8 cellular contexts compared by ENCODE assay signal in the genomic region with DNA sequence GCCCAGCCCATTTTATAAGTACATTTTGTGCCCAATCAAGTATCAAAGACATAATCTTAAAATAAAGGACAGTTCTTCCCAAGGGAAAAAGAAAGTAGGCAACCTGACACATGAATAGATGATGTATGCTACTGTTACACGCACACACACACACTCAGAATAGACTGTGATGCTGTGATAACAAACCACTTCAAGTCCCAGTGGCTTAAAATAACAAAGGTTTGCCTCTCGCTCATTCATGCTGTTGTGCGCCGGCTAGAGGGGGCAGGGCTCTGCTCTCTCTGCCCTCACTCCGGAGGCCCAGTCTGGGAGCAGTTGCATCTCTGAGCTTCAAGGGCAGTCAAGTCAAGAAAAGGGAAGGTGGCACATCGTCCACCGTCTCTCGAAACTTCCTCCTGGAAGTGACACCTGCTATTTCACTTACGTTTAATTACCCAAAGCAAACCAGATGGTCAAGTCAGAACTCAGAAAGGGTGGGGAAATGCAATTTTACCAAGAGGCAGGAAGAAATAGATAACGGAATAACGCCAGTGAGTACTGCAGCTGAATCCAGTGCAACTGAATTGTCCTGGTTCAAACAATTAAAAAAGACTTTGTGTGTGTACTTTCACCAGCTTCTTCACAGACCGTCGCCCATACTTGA. TPM values are rescaled to one million over a fixed set of nuclear protein-coding genes. Genes with fewer than 3 reads are reported as not detected.
DNase-seq lines count a peak whose midpoint lies in the region; ATAC-seq and TF ChIP-seq lines count a peak whose summit lies in the region.

No MANE protein-coding gene starts in this region.

- H3K9me3 ChIP-seq in SU-DHL-6 (ENCODE audit: insufficient read depth, low read length) (no peaks in the 10 kb centered on the region), MG63 (no peaks in the 10 kb centered on the region)

- no peak overlapping the region for H2BK15ac ChIP-seq in mesendoderm (replicated peaks; ENCODE audit: low read depth)

- H3K36me3 Mint-ChIP-seq in IgD-negative memory B cell = no peaks in the 10 kb centered on the region
- no peaks in the 10 kb centered on the region for H3K36me3 Mint-ChIP-seq in type B pancreatic cell

- no peak overlapping the region for H2AK5ac ChIP-seq in mesendoderm (ENCODE audit: low read length)

- H3K4me3 ChIP-seq in SU-DHL-6 (ENCODE audit: insufficient read depth, low read length, poor library complexity, severe bottlenecking) = peak overlapping the region; percentile 51
- H3K4me3 ChIP-seq in MG63 = no peak overlapping the region
- no peak overlapping the region for H3K4me3 ChIP-seq in mesendoderm (ENCODE audit: low read length)

- H3K4me3 Mint-ChIP-seq in IgD-negative memory B cell = peak overlapping the region; percentile 46 to 67 (median 59)
- peak overlapping the region; percentile 70 for H3K4me3 Mint-ChIP-seq in type B pancreatic cell

- H4K20me1 ChIP-seq in SU-DHL-6 (ENCODE audit: low read depth, low read length) = no peaks in the 10 kb centered on the region

- DNase-seq in GM13977 (ENCODE audit: low spot score) (peak; percentile 61), hepatic stellate cell (ENCODE audit: low spot score) (peak; percentile 72), type B pancreatic cell (ENCODE audit: extremely low spot score, unreplicated experiment) (peak; percentile 54), MG63 (no peak), mesendoderm (no peak)

- in situ Hi-C loops in GM13977 (cut with MboI; ENCODE audit: low pct_unique_long_range_greater_than_20kb, low sequenced_read_pairs, unreplicated experiment) = no loop called here

- peak; percentile 83 for ATAC-seq in GM21529 (IDR thresholded peaks at IDR 0.05; ENCODE audit: unreplicated experiment)

- H3K79me1 ChIP-seq in mesendoderm (ENCODE audit: low read length) = no peaks in the 10 kb centered on the region

- TF ChIP-seq CTCF in GM13977 (IDR thresholded peaks at IDR 0.05; ENCODE audit: extremely low read depth, insufficient read depth, missing control alignments) (no peak), SU-DHL-6 (IDR thresholded peaks at IDR 0.05; ENCODE audit: insufficient read depth, low read length, poor library complexity, severe bottlenecking) (no peak), type B pancreatic cell (conservative IDR thresholded peaks at IDR 0.05) (no peak)

- no peak overlapping the region for H3K4ac ChIP-seq in mesendoderm (ENCODE audit: low read depth, low read length)

- H3K36me3 ChIP-seq in SU-DHL-6 (ENCODE audit: low read length) = no peaks in the 10 kb centered on the region
- H3K36me3 ChIP-seq in MG63 = peaks cover 26% of the 10 kb centered on the region
- H3K36me3 ChIP-seq in mesendoderm (ENCODE audit: control insufficient read depth, insufficient read depth, low read length) = no peaks in the 10 kb centered on the region

- no peak overlapping the region for H3K18ac ChIP-seq in mesendoderm (ENCODE audit: low read length)

- H3K79me2 ChIP-seq in SU-DHL-6 (ENCODE audit: insufficient read depth, low read length) = peaks cover 62% of the 10 kb centered on the region
- no peaks in the 10 kb centered on the region for H3K79me2 ChIP-seq in mesendoderm (ENCODE audit: control insufficient read depth, insufficient read depth, low read length)

- no peaks in the 10 kb centered on the region for H3K9me2 ChIP-seq in SU-DHL-6 (replicated peaks; ENCODE audit: insufficient read depth, low read length)

- H3K23ac ChIP-seq in mesendoderm (ENCODE audit: low read length) = no peak overlapping the region

- H4K5ac ChIP-seq in mesendoderm (ENCODE audit: low read length) = no peak overlapping the region

- H3K9ac ChIP-seq in SU-DHL-6 (ENCODE audit: low read length) (peak overlapping the region; percentile 62), mesendoderm (ENCODE audit: low read length) (no peak overlapping the region)

- no peak overlapping the region for H2AFZ ChIP-seq in SU-DHL-6 (ENCODE audit: low read depth, low read length, severe bottlenecking)

- no peaks in the 10 kb centered on the region for H3K27me3 Mint-ChIP-seq in IgD-negative memory B cell
- H3K27me3 Mint-ChIP-seq in type B pancreatic cell = no peaks in the 10 kb centered on the region

- H2BK120ac ChIP-seq in mesendoderm (ENCODE audit: low read depth, low read length) = no peak overlapping the region

- WGBS in mesendoderm (ENCODE audit: extremely low coverage, insufficient coverage, low lambda C conversion rate) = no CpG with 5 or more reads among the region's 13 CpGs

- H3K4me1 ChIP-seq in mesendoderm (ENCODE audit: control insufficient read depth, low read depth, low read length) = peaks cover 1% of the 10 kb centered on the region

- H3K27me3 ChIP-seq in SU-DHL-6 (ENCODE audit: low read length) (no peaks in the 10 kb centered on the region), MG63 (no peaks in the 10 kb centered on the region), mesendoderm (ENCODE audit: insufficient read depth, low read length, poor library complexity) (no peaks in the 10 kb centered on the region)

- H3K4me2 ChIP-seq in SU-DHL-6 (ENCODE audit: low read depth, low read length, poor library complexity, severe bottlenecking) (peak overlapping the region; percentile 92), mesendoderm (ENCODE audit: low read length) (no peak overlapping the region)

- H3K56ac ChIP-seq in mesendoderm (ENCODE audit: low read length) = no peak overlapping the region

- no peak overlapping the region for H4K8ac ChIP-seq in mesendoderm (ENCODE audit: low read depth, low read length)

- no peaks in the 10 kb centered on the region for H3K9me3 Mint-ChIP-seq in IgD-negative memory B cell
- no peaks in the 10 kb centered on the region for H3K9me3 Mint-ChIP-seq in type B pancreatic cell

- H3K27ac Mint-ChIP-seq in IgD-negative memory B cell (peak overlapping the region; percentile 65 to 93 (median 69)), type B pancreatic cell (peak overlapping the region; percentile 67)

- H3F3A ChIP-seq in SU-DHL-6 (ENCODE audit: insufficient read depth) = peaks cover 57% of the 10 kb centered on the region

- no peak overlapping the region for H2BK5ac ChIP-seq in mesendoderm (ENCODE audit: low read length)

- peak overlapping the region; percentile 99 for H3K27ac ChIP-seq in SU-DHL-6 (ENCODE audit: low read depth, low read length)
- no peak overlapping the region for H3K27ac ChIP-seq in mesendoderm (ENCODE audit: low read depth, low read length)

- peaks cover 25 to 39% (median 36%) of the 10 kb centered on the region in 3 donors for H3K4me1 Mint-ChIP-seq in IgD-negative memory B cell
- H3K4me1 Mint-ChIP-seq in type B pancreatic cell (ENCODE audit: unreplicated experiment) = peaks cover 16% of the 10 kb centered on the region

RNA-seq across cellular contexts. Expression of gene ANKRD33B, which starts 43.3 kb away (rescaled TPM):
- 1.5 TPM for polyA plus RNA-seq in IgD-negative memory B cell
- 3.4 and 5.4 TPM in 2 replicates for total RNA-seq in type B pancreatic cell (ENCODE audit: low replicate concordance)
- total RNA-seq in MG63 (2014; rRNA removed; shearing (Covaris generic); ENCODE audit: low replicate concordance) = 9.6 and 10.4 TPM in 2 replicates
- polyA plus RNA-seq in mesendoderm (2013, experiment 1 of 2) = 4.1 TPM
- 4.1 TPM for polyA plus RNA-seq in mesendoderm (2013, experiment 2 of 2)

Comparison
In these comparisons a context has a peak if more than half of its experiments do, and no peak if none do; other contexts are left out.
1. DNase-seq: peak in GM13977 (single experiment), hepatic stellate cell (single experiment) and type B pancreatic cell (single experiment); none in MG63 (single experiment) and mesendoderm (single experiment).